8 cellular contexts compared by ENCODE assay signal in genomic region chr7:100101016-100101862, GRCh38. TPM values are rescaled to one million over a fixed set of nuclear protein-coding genes. Genes with fewer than 3 reads are reported as not detected.
DNase-seq lines count a peak whose midpoint lies in the region; ATAC-seq and TF ChIP-seq lines count a peak whose summit lies in the region.

AP4M1 (plus strand) TSS chr7:100101643; CDS start chr7:100101715, 72 bp downstream.
MCM7 (minus strand) TSS chr7:100101397; CDS start chr7:100101294, 103 bp downstream.

- peak; percentile 100 for DNase-seq in ACHN
- DNase-seq in NCI-H2227 (lab: John Stamatoyannopoulos, UW; ENCODE audit: unreplicated experiment), result peak; percentile 100
- DNase-seq in WERI-Rb-1, result peak; percentile 99
- DNase-seq in mammary epithelial cell, result peak; percentile 99
- peak; percentile 96 for DNase-seq in iPS-NIHi11 (ENCODE audit: low spot score)
- peak; percentile 88 for DNase-seq in smooth muscle cell (lab: John Stamatoyannopoulos, UW; ENCODE audit: unreplicated experiment)

- intact Hi-C loops in mammary epithelial cell (cut with micrococcal nuclease), result loop anchor here (1.0 to 2.0 kb wide), 2 partner anchors 18 to 20 kb away; partner anchors contain the start of genes CNPY4, TAF6 and ZNF3

- no peaks in the 10 kb centered on the region for H3K27me3 ChIP-seq in WERI-Rb-1 (ENCODE audit: insufficient read depth, low read depth, severe bottlenecking)
- H3K27me3 ChIP-seq in mammary epithelial cell (ENCODE audit: insufficient read depth, low read length), result no peaks in the 10 kb centered on the region
- H3K27me3 ChIP-seq in smooth muscle cell (ENCODE audit: low read depth), result no peaks in the 10 kb centered on the region

- ATAC-seq in GM18873 (IDR thresholded peaks at IDR 0.05; ENCODE audit: low FRiP score, unreplicated experiment) (peak; percentile 83), HG03139 (IDR thresholded peaks at IDR 0.05; ENCODE audit: unreplicated experiment) (peak; percentile 75)

- H3K4me1 ChIP-seq in mammary epithelial cell (ENCODE audit: insufficient read depth, low read length) (peaks cover 14% of the 10 kb centered on the region), smooth muscle cell (ENCODE audit: low read depth) (peaks cover 15% of the 10 kb centered on the region)

- CTCF ChIA-PET in mammary epithelial cell (lab: Charles Lee; ENCODE audit: low non-redundant PET), result no interaction called here

- H3K27ac ChIP-seq in WERI-Rb-1 (peak within 1 kb of the TSS; percentile 100), mammary epithelial cell (ENCODE audit: insufficient read depth, low read depth, low read length) (peak within 1 kb of the TSS; percentile 93), smooth muscle cell (ENCODE audit: low read depth) (peak within 1 kb of the TSS; percentile 99)

- H2AFZ ChIP-seq in mammary epithelial cell (ENCODE audit: low read depth, low read length) (peak within 1 kb of the TSS; percentile 83), smooth muscle cell (ENCODE audit: low read depth) (peak within 1 kb of the TSS; percentile 54)

- TF ChIP-seq CTCF in WERI-Rb-1 (IDR thresholded peaks at IDR 0.05; ENCODE audit: low read depth, low read length), result no peak
- no peak for TF ChIP-seq CTCF in mammary epithelial cell (conservative IDR thresholded peaks at IDR 0.05 in 1 of 2, IDR thresholded peaks at IDR 0.05 in 1 of 2; ENCODE audit: extremely low read depth in 1 of 2, insufficient read depth in 1 of 2, low read depth in 1 of 2, low read length in 2 of 2)
- TF ChIP-seq CTCF in smooth muscle cell (IDR thresholded peaks at IDR 0.05; ENCODE audit: borderline replicate concordance, insufficient read depth, poor library complexity, severe bottlenecking), result no peak

- H3K4me3 ChIP-seq in WERI-Rb-1 (ENCODE audit: low read depth, low read length), result peak within 1 kb of the TSS; percentile 99
- peak within 1 kb of the TSS; percentile 90 to 95 (median 94) for H3K4me3 ChIP-seq in mammary epithelial cell (replicated peaks in 1 of 3; ENCODE audit: insufficient read depth in 1 of 3, low read depth in 2 of 3, low read length in 3 of 3)
- H3K4me3 ChIP-seq in smooth muscle cell, result peak within 1 kb of the TSS; percentile 93

- in situ Hi-C loops in ACHN (cut with HindIII; ENCODE audit: low pct_ligation_motif_present, low pct_unique_long_range_greater_than_20kb, low sequenced_read_pairs), result no loop called here
- in situ Hi-C loops in mammary epithelial cell (cut with MboI; ENCODE audit: low sequenced_read_pairs in 2 of 2), result no loop called here

- H3K79me2 ChIP-seq in mammary epithelial cell (ENCODE audit: insufficient read depth, low read length) (peaks cover 52% of the 10 kb centered on the region), smooth muscle cell (ENCODE audit: low read depth) (peaks cover 25% of the 10 kb centered on the region)

- H3F3A ChIP-seq in smooth muscle cell (ENCODE audit: low read depth), result peaks cover 11% of the 10 kb centered on the region

- H3K36me3 ChIP-seq in WERI-Rb-1 (peaks cover 84% of the 10 kb centered on the region), mammary epithelial cell (ENCODE audit: insufficient read depth, low read length) (peaks cover 23% of the 10 kb centered on the region), smooth muscle cell (ENCODE audit: low read depth) (peaks cover 19% of the 10 kb centered on the region)

- H3K9me3 ChIP-seq in WERI-Rb-1 (ENCODE audit: severe bottlenecking) (no peaks in the 10 kb centered on the region), mammary epithelial cell (replicated peaks; ENCODE audit: insufficient read depth, low read length) (no peaks in the 10 kb centered on the region), smooth muscle cell (replicated peaks; ENCODE audit: low read depth) (no peaks in the 10 kb centered on the region)

- H3K9ac ChIP-seq in mammary epithelial cell (ENCODE audit: insufficient read depth, low read length), result peak within 1 kb of the TSS; percentile 84
- peak within 1 kb of the TSS; percentile 97 for H3K9ac ChIP-seq in smooth muscle cell (ENCODE audit: low read depth)

- H3K4me2 ChIP-seq in mammary epithelial cell (ENCODE audit: insufficient read depth, low read depth, low read length), result peak within 1 kb of the TSS; percentile 85
- peak within 1 kb of the TSS; percentile 100 for H3K4me2 ChIP-seq in smooth muscle cell

- BruUV-seq in mammary epithelial cell (replicated peaks; lab: Mats Ljungman, UMichigan), result TSS peak; percentile 38

- WGBS in mammary epithelial cell (ENCODE audit: low coverage, missing lambda C conversion rate), result 0% methylated on average over 39 of the region's 80 CpGs
- WGBS in smooth muscle cell (ENCODE audit: low lambda C conversion rate), result under 1% methylated on average over 73 of the region's 80 CpGs

- dilution Hi-C loops in mammary epithelial cell (cut with HindIII; ENCODE audit: low sequenced_read_pairs), result no loop called here

- no peaks in the 10 kb centered on the region for H4K20me1 ChIP-seq in mammary epithelial cell (ENCODE audit: insufficient read depth, low read length)
- H4K20me1 ChIP-seq in smooth muscle cell (ENCODE audit: low read depth), result peaks cover 14% of the 10 kb centered on the region

RNA-seq across cellular contexts. Expression of gene AP4M1, which starts in this region (rescaled TPM):
- 10 to 100 TPM; 13.0 to 17.4 TPM for total RNA-seq in mammary epithelial cell
- 14.9 TPM for polyA plus RNA-seq in mammary epithelial cell
- polyA minus RNA-seq in mammary epithelial cell, result 2.8 TPM
- 10.1 and 18.0 TPM in 2 replicates for total RNA-seq in smooth muscle cell
- polyA plus RNA-seq in smooth muscle cell, result 16.9 and 17.7 TPM in 2 replicates

RNA-seq across cellular contexts. Expression of gene MCM7, which starts in this region (rescaled TPM):
- total RNA-seq in mammary epithelial cell (100 to 1,000 TPM in 1 of 2 donors, 10 to 100 TPM in 1; 16.0 to 114 TPM), smooth muscle cell (36.4 and 47.6 TPM in 2 replicates)
- polyA plus RNA-seq in mammary epithelial cell (163 TPM), smooth muscle cell (56.9 and 59.7 TPM in 2 replicates)
- 137 TPM for polyA minus RNA-seq in mammary epithelial cell

Comparison
In these comparisons a context has a peak if more than half of its experiments do, and no peak if none do; other contexts are left out.
1. Peak in every context shown above with its lines: DNase-seq, ATAC-seq, H3K4me3 ChIP-seq and H3K27ac ChIP-seq.